ENCODE assay signal across 19 cellular contexts in genomic region chr2:27736890-27737204, GRCh38. TPM values are rescaled to one million over a fixed set of nuclear protein-coding genes. Genes with fewer than 3 reads are reported as not detected.
DNase-seq lines count a peak whose midpoint lies in the region; ATAC-seq and TF ChIP-seq lines count a peak whose summit lies in the region.
"Had no signal": no experiment of that assay in that cellular context is flagged by ENCODE, and none has a peak within 500 bp of the region (broad histone marks: within the 10 kb centered on the region; RNA-seq: fewer than 3 reads in every experiment).

No MANE protein-coding gene starts in this region.

- DNase-seq in RWPE1 (ENCODE audit: low spot score) (no peak), esophagus muscularis mucosa (ENCODE audit: extremely low spot score) (no peak), thoracic aorta (ENCODE audit: low spot score) (no peak)
- no peak for DNase-seq in naive thymus-derived CD8-positive, alpha-beta T cell
- DNase-seq: activated CD4-positive, alpha-beta T cell treated with anti-CD3 and anti-CD28 coated beads for 48 hours; activated T-cell treated with anti-CD3 and anti-CD28 coated beads, Interleukin-2, amount 50 U/mL, for 4 hours; colonic mucosa; erythroblast; head of caudate nucleus; NCI-H1417 treated with DMSO at 0.1 percent for 48 hours; NCI-H345; Right ventricle myocardium superior; stimulated activated naive CD4-positive, alpha-beta T cell treated with Interleukin-2 at 50 U/mL for 16 hours had no signal

- H3K4me3 ChIP-seq in esophagus muscularis mucosa (no peak overlapping the region), thoracic aorta (no peak overlapping the region)
- H3K4me3 ChIP-seq: colonic mucosa had no signal

- H3K9me3 ChIP-seq in esophagus muscularis mucosa: no peaks in the 10 kb centered on the region
- H3K9me3 ChIP-seq in thoracic aorta: no peaks in the 10 kb centered on the region
- H3K9me3 ChIP-seq: colonic mucosa, neutrophil had no signal

- CTCF ChIA-PET in RWPE1 (lab: Yijun Ruan, JAX): interaction anchor here (0.9 kb wide), 1 partner anchor 14 kb away, joined by 3 read pairs; no protein-coding TSS in a partner anchor

- H3K27me3 Mint-ChIP-seq in naive thymus-derived CD8-positive, alpha-beta T cell: no peaks in the 10 kb centered on the region

- H3K4me1 Mint-ChIP-seq in naive thymus-derived CD8-positive, alpha-beta T cell: peaks cover 4 to 17% (median 14%) of the 10 kb centered on the region in 4 donors

- peak overlapping the region in 7 of 10 donors; percentile 7 to 78 (median 50) for H3K4me3 Mint-ChIP-seq in naive thymus-derived CD8-positive, alpha-beta T cell
- H3K4me3 Mint-ChIP-seq: activated T-cell treated with anti-CD3 and anti-CD28 coated beads, Interleukin-2, amount 50 U/mL, for 4 hours; CD14-positive monocyte had no signal

- 91% methylated on average over 5 of the region's 6 CpGs for WGBS in esophagus muscularis mucosa

- POLR2A ChIA-PET in RWPE1 (lab: Yijun Ruan, JAX; ENCODE audit: low non-redundant PET): no interaction called here
- POLR2A ChIA-PET in naive thymus-derived CD8-positive, alpha-beta T cell (lab: Charles Lee): no interaction called here

- intact Hi-C loops in esophagus muscularis mucosa (cut with DNase I): no loop called here

- no peaks in the 10 kb centered on the region for H3K36me3 ChIP-seq in esophagus muscularis mucosa
- no peaks in the 10 kb centered on the region for H3K36me3 ChIP-seq in thoracic aorta
- H3K36me3 ChIP-seq: colonic mucosa, neutrophil had no signal

- H3K27me3 ChIP-seq in esophagus muscularis mucosa (no peaks in the 10 kb centered on the region), thoracic aorta (replicated peaks; ENCODE audit: insufficient read depth) (no peaks in the 10 kb centered on the region)
- H3K27me3 ChIP-seq: colonic mucosa had no signal

- H3K27ac Mint-ChIP-seq in naive thymus-derived CD8-positive, alpha-beta T cell: peak overlapping the region in 3 of 10 donors; percentile 41 to 65 (median 56)

- no peak for TF ChIP-seq POLR2A in esophagus muscularis mucosa (IDR thresholded peaks at IDR 0.05; ENCODE audit: low read depth)

- TF ChIP-seq CTCF in RWPE1 (conservative IDR thresholded peaks at IDR 0.05; ENCODE audit: low read depth): no peak
- TF ChIP-seq CTCF in esophagus muscularis mucosa (IDR thresholded peaks at IDR 0.05): no peak
- TF ChIP-seq CTCF in thoracic aorta (IDR thresholded peaks at IDR 0.05): no peak

- no peaks in the 10 kb centered on the region for H3K36me3 Mint-ChIP-seq in naive thymus-derived CD8-positive, alpha-beta T cell
- H3K36me3 Mint-ChIP-seq: CD14-positive monocyte had no signal

- peaks cover 27 to 39% (median 33%) of the 10 kb centered on the region in 4 donors for H3K4me1 ChIP-seq in esophagus muscularis mucosa
- peaks cover 15 to 33% of the 10 kb centered on the region in 2 donors for H3K4me1 ChIP-seq in thoracic aorta (ENCODE audit: control insufficient read depth in 1 of 2, low read depth in 2 of 2)

- no peak for TF ChIP-seq EP300 in esophagus muscularis mucosa (IDR thresholded peaks at IDR 0.05)

- ATAC-seq in naive thymus-derived CD8-positive, alpha-beta T cell: no peak
- ATAC-seq in thoracic aorta (ENCODE audit: insufficient number of reproducible peaks, low FRiP score, low read depth): no peak
- no peak for ATAC-seq in GM18502 (IDR thresholded peaks at IDR 0.05; ENCODE audit: poor library complexity, unreplicated experiment)
- no peak for ATAC-seq in HG03108 (IDR thresholded peaks at IDR 0.05; ENCODE audit: unreplicated experiment)
- no peak for ATAC-seq in HG03520 (IDR thresholded peaks at IDR 0.05; ENCODE audit: unreplicated experiment)
- ATAC-seq: activated T-cell treated with anti-CD3 and anti-CD28 coated beads, Interleukin-2, amount 50 U/mL, for 4 hours had no signal

- peaks cover 0 to 2% (median 0%) of the 10 kb centered on the region in 9 donors for H3K9me3 Mint-ChIP-seq in naive thymus-derived CD8-positive, alpha-beta T cell
- H3K9me3 Mint-ChIP-seq: activated T-cell treated with anti-CD3 and anti-CD28 coated beads, Interleukin-2, amount 50 U/mL, for 4 hours had no signal

- H3K27ac ChIP-seq in RWPE1 (peak overlapping the region; percentile 72; the same call in 1 of the 2 replicates), esophagus muscularis mucosa (replicated peaks in 1 of 4) (peak overlapping the region; percentile 82 to 85 (median 84)), thoracic aorta (peak overlapping the region; percentile 84 to 91)
- H3K27ac ChIP-seq: KMS-11, neutrophil had no signal

RNA-seq across cellular contexts. Expression of gene MRPL33, which starts 34.7 kb away (rescaled TPM):
- total RNA-seq in esophagus muscularis mucosa (100 to 1,000 TPM; 283 to 500 (median 345) TPM), thoracic aorta (100 to 1,000 TPM in 1 of 2 donors, 10 to 100 TPM in 1; 99.5 to 118 TPM)
- 10 to 100 TPM; 34.4 to 41.2 TPM for total RNA-seq in naive thymus-derived CD8-positive, alpha-beta T cell
- polyA plus RNA-seq in naive thymus-derived CD8-positive, alpha-beta T cell: 100 to 1,000 TPM; 196 to 245 (median 229) TPM
